2 cellular contexts compared by ENCODE assay signal in genomic region chr14:100586520-100587247, GRCh38.
TF ChIP-seq lines count a peak whose summit lies in the region.

No MANE protein-coding gene starts in this region.

TF ChIP-seq in HCT116, 20 proteins besides CTCF, POLR2A, EP300 and RAD21 (continued from another document):
- TF ChIP-seq POLR2AphosphoS5 (IDR thresholded peaks at IDR 0.05; ENCODE audit: low read depth, low read length) (peak; percentile 93), EZH2 (IDR thresholded peaks at IDR 0.05) (no peak), ATF3 (IDR thresholded peaks at IDR 0.05) (no peak), EGR1 (IDR thresholded peaks at IDR 0.05; ENCODE audit: low read depth) (peak; percentile 57), TCF7L2 (IDR thresholded peaks at IDR 0.05; ENCODE audit: borderline replicate concordance, extremely low read depth, insufficient read depth, insufficient read length) (no peak), SP1 (IDR thresholded peaks at IDR 0.05; ENCODE audit: low read depth) (no peak)
- TF ChIP-seq, protein P1, sequence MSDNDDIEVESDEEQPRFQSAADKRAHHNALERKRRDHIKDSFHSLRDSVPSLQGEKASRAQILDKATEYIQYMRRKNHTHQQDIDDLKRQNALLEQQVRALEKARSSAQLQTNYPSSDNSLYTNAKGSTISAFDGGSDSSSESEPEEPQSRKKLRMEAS (IDR thresholded peaks at IDR 0.05): peak; percentile 92
TF ChIP-seq in HCT116: peak in this region for 5.

TF ChIP-seq in endothelial cell of umbilical vein, 7 proteins besides CTCF, POLR2A, EP300 and RAD21 (continued from another document):
- no peak for TF ChIP-seq FOS (IDR thresholded peaks at IDR 0.05; ENCODE audit: borderline replicate concordance, insufficient read depth, low read length)
- no peak for TF ChIP-seq POLR2AphosphoS5 (IDR thresholded peaks at IDR 0.05; ENCODE audit: insufficient read depth, low read depth, low read length)
- TF ChIP-seq, protein P1 (IDR thresholded peaks at IDR 0.05; ENCODE audit: insufficient read depth, insufficient read length): no peak
- no peak for TF ChIP-seq MYC (IDR thresholded peaks at IDR 0.05; ENCODE audit: low read depth, low read length)
- no peak for TF ChIP-seq GATA2 (IDR thresholded peaks at IDR 0.05; ENCODE audit: insufficient read depth, insufficient read length, low read depth, low read length)
